Comparison of ENCODE assay signal across 11 cellular contexts in genomic region chr19:4654437-4655361, GRCh38. TPM values are rescaled to one million over a fixed set of nuclear protein-coding genes. Genes with fewer than 3 reads are reported as not detected.
A peak's percentile ranks its signal among the peaks of the same experiment; 100 is the strongest.
DNase-seq lines count a peak whose midpoint lies in the region; ATAC-seq and TF ChIP-seq lines count a peak whose summit lies in the region.
"Had no signal": no experiment of that assay in that cellular context is flagged by ENCODE, and none has a peak within 500 bp of the region (broad histone marks: within the 10 kb centered on the region; RNA-seq: fewer than 3 reads in every experiment).

No MANE protein-coding gene starts in this region.

- no peak overlapping the region for H3K4me2 ChIP-seq in OCI-LY1 (ENCODE audit: low read length)

- no peak for DNase-seq in activated CD4-positive, alpha-beta T cell treated with anti-CD3 and anti-CD28 coated beads for 36 hours
- no peak for DNase-seq in activated CD4-positive, alpha-beta T cell treated with anti-CD3 and anti-CD28 coated beads, Interleukin-2, amount 50 U/mL, for 48 hours
- no peak for DNase-seq in endodermal cell
- DNase-seq in sigmoid colon: no peak
- DNase-seq in NCI-H1694 (lab: John Stamatoyannopoulos, UW): no peak
- no peak for DNase-seq in posterior vena cava (ENCODE audit: low spot score)
- DNase-seq: activated gamma-delta T cell, NCI-H146, NCI-H69 had no signal

- peaks cover 15% of the 10 kb centered on the region for H3K4me1 ChIP-seq in OCI-LY1 (ENCODE audit: insufficient read depth, low read length, severe bottlenecking)
- no peaks in the 10 kb centered on the region for H3K4me1 ChIP-seq in endodermal cell (ENCODE audit: control insufficient read depth, insufficient read depth, low read length)
- peaks cover 0 to 9% (median 7%) of the 10 kb centered on the region in 4 donors for H3K4me1 ChIP-seq in sigmoid colon

- TF ChIP-seq EP300 in sigmoid colon (IDR thresholded peaks at IDR 0.05): no peak

- no peaks in the 10 kb centered on the region for H3F3A ChIP-seq in OCI-LY1 (ENCODE audit: insufficient read depth, low read length)

- CTCF ChIA-PET in activated CD4-positive, alpha-beta T cell treated with anti-CD3 and anti-CD28 coated beads for 36 hours (lab: Charles Lee): interaction anchor here (0.6 to 0.7 kb wide), 2 partner anchors 62 to 106 kb away, joined by 3 to 4 read pairs; no protein-coding TSS in a partner anchor

- no peak overlapping the region for H3K27ac Mint-ChIP-seq in activated CD4-positive, alpha-beta T cell treated with anti-CD3 and anti-CD28 coated beads for 36 hours
- H3K27ac Mint-ChIP-seq in endodermal cell: peak overlapping the region; percentile 37

- WGBS in endodermal cell (ENCODE audit: insufficient coverage in 1 of 2, insufficient read length in 1 of 2), 2 experiments: 93 to 96% methylated on average over 25 to 27 of the region's 27 CpGs
- WGBS in sigmoid colon, 2 donors: 90% methylated on average over 27 of the region's 27 CpGs

- H3K4me3 ChIP-seq in OCI-LY1 (ENCODE audit: low read depth, low read length, poor library complexity, severe bottlenecking) (no peak overlapping the region), endodermal cell (ENCODE audit: low read length) (no peak overlapping the region), sigmoid colon (no peak overlapping the region)

- peak; percentile 12 for ATAC-seq in activated CD4-positive, alpha-beta T cell treated with anti-CD3 and anti-CD28 coated beads for 36 hours
- ATAC-seq in GM21737 (IDR thresholded peaks at IDR 0.05; ENCODE audit: unreplicated experiment): no peak

- H3K9me2 ChIP-seq in OCI-LY1 (ENCODE audit: low read depth, low read length): no peaks in the 10 kb centered on the region

- no peak overlapping the region for H2AFZ ChIP-seq in OCI-LY1 (ENCODE audit: low read length)

- intact Hi-C loops in activated CD4-positive, alpha-beta T cell treated with anti-CD3 and anti-CD28 coated beads for 36 hours (cut with DNase I, micrococcal nuclease): no loop called here
- intact Hi-C loops in sigmoid colon (cut with DNase I) (no loop called here), posterior vena cava (cut with DNase I) (no loop called here)

- POLR2A ChIA-PET in activated CD4-positive, alpha-beta T cell treated with anti-CD3 and anti-CD28 coated beads for 36 hours (lab: Charles Lee): interaction anchor here (1.0 kb wide), 1 partner anchor 285 kb away, joined by 3 read pairs; no protein-coding TSS in a partner anchor

- H3K9me3 ChIP-seq in OCI-LY1 (ENCODE audit: low read length) (no peaks in the 10 kb centered on the region), endodermal cell (ENCODE audit: control insufficient read depth, low read length) (no peaks in the 10 kb centered on the region), sigmoid colon (peaks cover 0 to 4% (median 2%) of the 10 kb centered on the region in 4 donors)

- H3K36me3 Mint-ChIP-seq in activated CD4-positive, alpha-beta T cell treated with anti-CD3 and anti-CD28 coated beads for 36 hours (ENCODE audit: low read depth): peaks cover 16% of the 10 kb centered on the region
- peaks cover 36% of the 10 kb centered on the region for H3K36me3 Mint-ChIP-seq in endodermal cell (ENCODE audit: low read depth)

- no peak overlapping the region for H3K4me3 Mint-ChIP-seq in activated CD4-positive, alpha-beta T cell treated with anti-CD3 and anti-CD28 coated beads for 36 hours
- H3K4me3 Mint-ChIP-seq in endodermal cell: no peak overlapping the region

- no peaks in the 10 kb centered on the region for H3K79me2 ChIP-seq in OCI-LY1 (ENCODE audit: insufficient read depth, low read length)

- H3K27me3 Mint-ChIP-seq in activated CD4-positive, alpha-beta T cell treated with anti-CD3 and anti-CD28 coated beads for 36 hours: no peaks in the 10 kb centered on the region
- no peaks in the 10 kb centered on the region for H3K27me3 Mint-ChIP-seq in endodermal cell (ENCODE audit: insufficient read depth)

- peaks cover 18% of the 10 kb centered on the region for H3K36me3 ChIP-seq in OCI-LY1 (ENCODE audit: insufficient read depth, low read length)
- peaks cover 37% of the 10 kb centered on the region for H3K36me3 ChIP-seq in endodermal cell (ENCODE audit: control insufficient read depth, insufficient read depth, low read length)
- H3K36me3 ChIP-seq in sigmoid colon: peaks cover 20 to 70% (median 36%) of the 10 kb centered on the region in 4 donors

- H3K27ac ChIP-seq in OCI-LY1 (ENCODE audit: low read depth, low read length, poor library complexity, severe bottlenecking): peak overlapping the region; percentile 27
- H3K27ac ChIP-seq in endodermal cell (ENCODE audit: low read depth, low read length): no peak overlapping the region
- H3K27ac ChIP-seq in sigmoid colon: peak overlapping the region in 3 of 4 donors; percentile 14 to 55 (median 44)

- H3K9ac ChIP-seq in OCI-LY1 (ENCODE audit: low read length): no peak overlapping the region; the same call in 1 of the 2 replicates
- H3K9ac ChIP-seq in endodermal cell (ENCODE audit: extremely low read depth, low read length, poor library complexity, severe bottlenecking): no peak overlapping the region

- no peaks in the 10 kb centered on the region for H3K9me3 Mint-ChIP-seq in activated CD4-positive, alpha-beta T cell treated with anti-CD3 and anti-CD28 coated beads for 36 hours (ENCODE audit: low read depth)
- H3K9me3 Mint-ChIP-seq in endodermal cell: no peaks in the 10 kb centered on the region

- no peaks in the 10 kb centered on the region for H4K20me1 ChIP-seq in OCI-LY1 (ENCODE audit: insufficient read depth, low read length)

- TF ChIP-seq POLR2A in sigmoid colon (IDR thresholded peaks at IDR 0.05): no peak

- TF ChIP-seq CTCF in OCI-LY1 (IDR thresholded peaks at IDR 0.05; ENCODE audit: low read length): peak; percentile 16; the same call in 1 of the 2 replicates
- no peak for TF ChIP-seq CTCF in endodermal cell (conservative IDR thresholded peaks at IDR 0.05)
- no peak for TF ChIP-seq CTCF in sigmoid colon (IDR thresholded peaks at IDR 0.05)

- H3K27me3 ChIP-seq in OCI-LY1 (ENCODE audit: insufficient read depth, low read length): no peaks in the 10 kb centered on the region
- no peaks in the 10 kb centered on the region for H3K27me3 ChIP-seq in endodermal cell (ENCODE audit: control insufficient read depth, insufficient read depth, low read length, poor library complexity, severe bottlenecking)
- no peaks in the 10 kb centered on the region for H3K27me3 ChIP-seq in sigmoid colon

- no peaks in the 10 kb centered on the region for H3K4me1 Mint-ChIP-seq in activated CD4-positive, alpha-beta T cell treated with anti-CD3 and anti-CD28 coated beads for 36 hours
- H3K4me1 Mint-ChIP-seq in endodermal cell: no peaks in the 10 kb centered on the region

RNA-seq across cellular contexts. Expression of gene TNFAIP8L1, which starts 15.4 kb away (rescaled TPM):
- 10 to 100 TPM; 14.1 to 15.4 TPM for total RNA-seq in activated CD4-positive, alpha-beta T cell treated with anti-CD3 and anti-CD28 coated beads for 36 hours
- total RNA-seq in endodermal cell (10 to 100 TPM; 18.1 to 25.5 TPM), sigmoid colon (10 to 100 TPM; 18.9 to 25.2 (median 20.0) TPM), posterior vena cava (1 to 10 TPM; 5.7 to 6.1 TPM)
- polyA plus RNA-seq in endodermal cell (2013, experiment 1 of 2): 12.1 TPM
- 12.3 TPM for polyA plus RNA-seq in endodermal cell (2013, experiment 2 of 2)
- polyA plus RNA-seq in sigmoid colon: 10 to 100 TPM in 1 of 3 donors, 1 to 10 TPM in 2; 3.7 to 17.1 (median 4.8) TPM

RNA-seq across cellular contexts. Expression of gene MYDGF, which starts 15.4 kb away (rescaled TPM):
- 10 to 100 TPM; 34.7 to 53.8 TPM for total RNA-seq in activated CD4-positive, alpha-beta T cell treated with anti-CD3 and anti-CD28 coated beads for 36 hours
- total RNA-seq in endodermal cell (10 to 100 TPM; 58.7 to 64.0 TPM), sigmoid colon (10 to 100 TPM; 25.7 to 37.4 (median 34.0) TPM), posterior vena cava (10 to 100 TPM; 66.3 to 75.9 TPM)
- polyA plus RNA-seq in endodermal cell (2013, experiment 1 of 2): 93.0 TPM
- 93.7 TPM for polyA plus RNA-seq in endodermal cell (2013, experiment 2 of 2)
- polyA plus RNA-seq in sigmoid colon: 100 to 1,000 TPM in 1 of 3 donors, 10 to 100 TPM in 2; 34.2 to 200 (median 55.3) TPM
